Comparison of ENCODE assay signal across 21 cellular contexts in genomic region chr12:58026421-58026820, GRCh38.
DNase-seq lines count a peak whose midpoint lies in the region; ATAC-seq and TF ChIP-seq lines count a peak whose summit lies in the region.
"Had no signal": no experiment of that assay in that cellular context is flagged by ENCODE, and none has a peak within 500 bp of the region (broad histone marks: within the 10 kb centered on the region; RNA-seq: fewer than 3 reads in every experiment).

No MANE protein-coding gene starts in this region.

- H3K27ac ChIP-seq in SJCRH30 (no peak overlapping the region), stomach smooth muscle (ENCODE audit: low read length) (peak overlapping the region; percentile 66), OCI-LY7 (ENCODE audit: low read depth, low read length, poor library complexity, severe bottlenecking) (no peak overlapping the region), breast epithelium (no peak overlapping the region)
- H3K27ac ChIP-seq: BLaER1 treated with 17β-estradiol and CSF1 and Interleukin-3, amounts not matched to agents 10 nM and 100 nM had no signal

- POLR2A ChIA-PET in OCI-LY7 (lab: Charles Lee) = no interaction called here

- H3K27me3 ChIP-seq in SJCRH30 = peaks cover 2% of the 10 kb centered on the region; the same call in 1 of the 2 replicates
- H3K27me3 ChIP-seq in stomach smooth muscle (ENCODE audit: control insufficient read depth in 1 of 2, insufficient read depth in 2 of 2, low read length in 2 of 2) = no peaks in the 10 kb centered on the region
- H3K27me3 ChIP-seq in breast epithelium = no peaks in the 10 kb centered on the region
- H3K27me3 ChIP-seq: BLaER1 treated with 17β-estradiol and CSF1 and Interleukin-3, amounts not matched to agents 10 nM and 100 nM had no signal

- H3K4me2 ChIP-seq in OCI-LY7 (ENCODE audit: low read length) = no peak overlapping the region
- H3K4me2 ChIP-seq: BLaER1 treated with 17β-estradiol and CSF1 and Interleukin-3, amounts not matched to agents 10 nM and 100 nM; GM23338 had no signal

- no TSS peak for BruUV-seq in OCI-LY7 (replicated peaks; lab: Mats Ljungman, UMichigan)

- no peak overlapping the region for H3K9ac ChIP-seq in stomach smooth muscle (ENCODE audit: low read length in 2 of 2)
- H3K9ac ChIP-seq: BLaER1 treated with 17β-estradiol and CSF1 and Interleukin-3, amounts not matched to agents 10 nM and 100 nM had no signal

- peaks cover 28% of the 10 kb centered on the region for H3K9me3 ChIP-seq in SJCRH30 (replicated peaks)
- H3K9me3 ChIP-seq in stomach smooth muscle (ENCODE audit: control insufficient read depth in 2 of 2, low read length in 2 of 2) = peaks cover 3 to 6% of the 10 kb centered on the region in 2 donors
- H3K9me3 ChIP-seq in OCI-LY7 (ENCODE audit: low read length) = no peaks in the 10 kb centered on the region
- no peaks in the 10 kb centered on the region for H3K9me3 ChIP-seq in breast epithelium

- H4K20me1 ChIP-seq in OCI-LY7 (ENCODE audit: insufficient read depth, low read length) = no peaks in the 10 kb centered on the region
- H4K20me1 ChIP-seq: BLaER1 treated with 17β-estradiol and CSF1 and Interleukin-3, amounts not matched to agents 10 nM and 100 nM had no signal

- no peak for TF ChIP-seq CTCF in OCI-LY7 (conservative IDR thresholded peaks at IDR 0.05; ENCODE audit: low read length)
- TF ChIP-seq CTCF in breast epithelium (IDR thresholded peaks at IDR 0.05) = no peak

- intact Hi-C loops in OCI-LY7 (cut with micrococcal nuclease; ENCODE audit: unreplicated experiment) (no loop called here), breast epithelium (cut with DNase I; ENCODE audit: low total_unique reads) (no loop called here)

- TF ChIP-seq POLR2A in breast epithelium (IDR thresholded peaks at IDR 0.05) = no peak

- no peaks in the 10 kb centered on the region; the same call in 1 of the 2 replicates for H3K9me2 ChIP-seq in OCI-LY7 (ENCODE audit: insufficient read depth, low read length)

- CTCF ChIA-PET in OCI-LY7 (lab: Charles Lee; ENCODE audit: unreplicated experiment) = no interaction called here

- H3K4me3 ChIP-seq in SJCRH30 (no peak overlapping the region), stomach smooth muscle (ENCODE audit: low read length in 2 of 2) (no peak overlapping the region), OCI-LY7 (ENCODE audit: low read depth, low read length, poor library complexity, severe bottlenecking) (no peak overlapping the region), breast epithelium (no peak overlapping the region)
- H3K4me3 ChIP-seq: BLaER1 treated with 17β-estradiol and CSF1 and Interleukin-3, amounts not matched to agents 10 nM and 100 nM; GM23338 had no signal

- no peak overlapping the region for H2AFZ ChIP-seq in OCI-LY7 (ENCODE audit: low read length)
- H2AFZ ChIP-seq: GM23338 had no signal

- peaks cover 13% of the 10 kb centered on the region; the same call in 1 of the 2 replicates for H3K4me1 ChIP-seq in SJCRH30
- peaks cover 28% of the 10 kb centered on the region for H3K4me1 ChIP-seq in stomach smooth muscle (ENCODE audit: control insufficient read depth, insufficient read depth, low read length)
- no peaks in the 10 kb centered on the region for H3K4me1 ChIP-seq in OCI-LY7 (ENCODE audit: insufficient read depth, low read length, poor library complexity, severe bottlenecking)
- no peaks in the 10 kb centered on the region for H3K4me1 ChIP-seq in breast epithelium

- H3K36me3 ChIP-seq in SJCRH30 (no peaks in the 10 kb centered on the region), stomach smooth muscle (ENCODE audit: control insufficient read depth in 2 of 2, insufficient read depth in 2 of 2, low read length in 2 of 2) (no peaks in the 10 kb centered on the region), OCI-LY7 (ENCODE audit: insufficient read depth, low read length) (no peaks in the 10 kb centered on the region), breast epithelium (no peaks in the 10 kb centered on the region)

- no peak for ATAC-seq in stimulated activated naive CD8-positive, alpha-beta T cell treated with anti-CD3 and anti-CD28 coated beads, Interleukin-15, Interleukin-2, amounts not matched to agents 100 U/mL and 50 U/mL, for 24 hours
- ATAC-seq: GM23338, HCT116 had no signal

- no peaks in the 10 kb centered on the region for H3K79me2 ChIP-seq in OCI-LY7 (ENCODE audit: insufficient read depth, low read depth, low read length)

- DNase-seq in SJCRH30 (peak; percentile 78 to 82), dedifferentiated amniotic fluid mesenchymal stem cell (ENCODE audit: extremely low spot score) (peak; percentile 20), iris pigment epithelial cell (ENCODE audit: low read depth) (peak; percentile 13), OCI-LY7 (ENCODE audit: low spot score) (no peak), breast epithelium (ENCODE audit: low spot score in 2 of 2) (no peak), mucosa of gallbladder (ENCODE audit: low spot score) (no peak)
- no peak for DNase-seq in stimulated activated naive CD8-positive, alpha-beta T cell treated with anti-CD3 and anti-CD28 coated beads, Interleukin-15, Interleukin-2, amounts not matched to agents 100 U/mL and 50 U/mL, for 24 hours
- DNase-seq: CD8-positive, alpha-beta memory T cell; Karpas-422; MM.1S; NCI-H1092; NCI-H146; NCI-H2081; NCI-H2171 treated with DMSO at 0.1 percent for 48 hours; NCI-H748 treated with DMSO at 0.1 percent for 48 hours; NK-92 treated with Interleukin-12 subunit alpha and Interleukin-12 subunit beta, amount 100 ng/mL, for 24 hours; Right ventricle myocardium superior had no signal

Comparison
In these comparisons a context has a peak if more than half of its experiments do, and no peak if none do; other contexts are left out.
1. DNase-seq: peak in SJCRH30 (2 of 2), dedifferentiated amniotic fluid mesenchymal stem cell (single experiment) and iris pigment epithelial cell (single experiment); none in OCI-LY7 (single experiment), stimulated activated naive CD8-positive, alpha-beta T cell treated with anti-CD3 and anti-CD28 coated beads, Interleukin-15, Interleukin-2, amounts not matched to agents 100 U/mL and 50 U/mL, for 24 hours (single experiment), breast epithelium (0 of 2) and mucosa of gallbladder (single experiment).